Comparison of ENCODE assay signal across 9 cellular contexts in the genomic region with DNA sequence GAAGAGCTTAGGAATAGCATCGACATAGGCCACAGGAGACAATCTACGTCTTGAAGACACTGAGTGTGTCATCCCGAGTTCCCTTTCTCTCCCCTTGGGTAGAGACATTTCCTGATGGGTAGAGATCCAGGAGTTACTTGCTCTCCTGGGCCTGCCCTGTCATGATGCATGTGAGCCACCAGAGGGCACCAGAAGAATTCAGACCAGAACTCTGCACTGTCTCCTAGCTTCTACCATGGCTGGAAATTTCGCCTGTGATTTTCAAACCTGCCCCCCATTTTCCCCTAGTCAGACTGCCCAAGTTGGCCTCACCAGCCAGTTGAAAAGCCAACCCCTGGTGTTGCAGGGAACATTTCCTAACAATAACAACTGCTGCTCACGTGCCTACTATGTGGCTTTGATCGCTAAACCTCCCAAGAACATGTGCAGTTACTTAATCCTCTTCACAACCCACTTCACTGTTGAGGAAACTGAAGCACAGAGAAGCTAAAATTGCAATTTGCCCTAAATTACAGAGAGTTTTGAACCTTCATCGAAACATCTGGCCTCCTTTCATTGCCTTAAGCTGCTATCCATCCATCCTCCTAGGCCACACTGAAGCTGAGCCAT. TPM values are rescaled to one million over a fixed set of nuclear protein-coding genes. Genes with fewer than 3 reads are reported as not detected.
DNase-seq lines count a peak whose midpoint lies in the region; ATAC-seq, FAIRE-seq and TF ChIP-seq lines count a peak whose summit lies in the region.
"Had no signal": no experiment of that assay in that cellular context is flagged by ENCODE, and none has a peak within 500 bp of the region (broad histone marks: within the 10 kb centered on the region; RNA-seq: fewer than 3 reads in every experiment).

No MANE protein-coding gene starts in this region.

- no peak overlapping the region for H3K27ac ChIP-seq in GM12878 (ENCODE audit: control insufficient read depth, insufficient read depth)
- H3K27ac ChIP-seq: BLaER1 treated with 17β-estradiol and CSF1 and Interleukin-3, amounts not matched to agents 10 nM and 100 nM had no signal

- no peak overlapping the region for H3K9ac ChIP-seq in GM12878 (ENCODE audit: control insufficient read depth, insufficient read depth, low read length)

- H2AFZ ChIP-seq in GM12878 (ENCODE audit: control insufficient read depth, low read depth, low read length), result no peak overlapping the region

- H3K4me3 ChIP-seq in GM12878, result no peak overlapping the region
- H3K4me3 ChIP-seq: BLaER1 treated with 17β-estradiol and CSF1 and Interleukin-3, amounts not matched to agents 10 nM and 100 nM had no signal

- TF ChIP-seq EP300 in GM12878 (IDR thresholded peaks at IDR 0.05; ENCODE audit: borderline replicate concordance in 1 of 2, control insufficient read depth in 1 of 2, low read depth in 2 of 2, low read length in 2 of 2), result no peak

- TF ChIP-seq POLR2A in GM12878 (IDR thresholded peaks at IDR 0.05; ENCODE audit: low read depth, low read length), result no peak

- RAD21 ChIA-PET in GM12878 (lab: Charles Lee; ENCODE audit: unreplicated experiment), result interaction anchor here (0.6 to 6.2 kb wide), 9 partner anchors 12 to 292 kb away, joined by 3 to 32 read pairs (median 4); a partner anchor contains a TSS

- TF ChIP-seq CTCF in GM12878 (IDR thresholded peaks at IDR 0.05 in 2 of 3, conservative IDR thresholded peaks at IDR 0.05 in 1 of 3; ENCODE audit: control insufficient read depth in 2 of 3, extremely low read depth in 1 of 3, insufficient read depth in 1 of 3, low read depth in 3 of 3, low read length in 3 of 3), result peak; percentile 86 to 90 (median 88)

- no peaks in the 10 kb centered on the region for H3K36me3 ChIP-seq in GM12878 (ENCODE audit: control insufficient read depth in 2 of 2, insufficient read depth in 2 of 2, low read length in 1 of 2)
- H3K36me3 ChIP-seq: BLaER1 treated with 17β-estradiol and CSF1 and Interleukin-3, amounts not matched to agents 10 nM and 100 nM had no signal

- no peaks in the 10 kb centered on the region for H3K4me1 ChIP-seq in GM12878 (ENCODE audit: control insufficient read depth, insufficient read depth, low read length)

- no peaks in the 10 kb centered on the region for H3K79me2 ChIP-seq in GM12878 (ENCODE audit: control insufficient read depth, insufficient read depth, low read length)

- WGBS in GM12878 (ENCODE audit: insufficient coverage, insufficient replicate concordance, low lambda C conversion rate, missing lambda C conversion rate), result 21% methylated on average over 7 of the region's 7 CpGs

- no peaks in the 10 kb centered on the region; a peak in 1 of 4 replicates for H3K27me3 ChIP-seq in GM12878 (replicated peaks in 1 of 2; ENCODE audit: control insufficient read depth in 2 of 2, insufficient read depth in 2 of 2, low read length in 1 of 2)
- H3K27me3 ChIP-seq: BLaER1 treated with 17β-estradiol and CSF1 and Interleukin-3, amounts not matched to agents 10 nM and 100 nM had no signal

- SMC1A ChIA-PET in GM12878 (lab: Charles Lee; ENCODE audit: uncharacterized antibody, unreplicated experiment), result interaction anchor here (0.8 to 2.7 kb wide), 20 partner anchors 9 to 742 kb away, joined by 3 to 17 read pairs (median 4); no protein-coding TSS in a partner anchor

- in situ Hi-C loops in GM12878 (cut with MboI), result no loop called here

- no peaks in the 10 kb centered on the region for H4K20me1 ChIP-seq in GM12878 (ENCODE audit: control insufficient read depth, insufficient read depth)

- ATAC-seq in HG02571 (IDR thresholded peaks at IDR 0.05; ENCODE audit: unreplicated experiment), result peak; percentile 74
- peak; percentile 88 for ATAC-seq in GM12878

- POLR2A ChIA-PET in GM12878 (lab: Charles Lee), result interaction anchor here (1.4 kb wide), 1 partner anchor 117 kb away, joined by 3 read pairs; no protein-coding TSS in a partner anchor

- H3K9me3 ChIP-seq in GM12878 (replicated peaks; ENCODE audit: control insufficient read depth, insufficient read depth, low read length), result no peaks in the 10 kb centered on the region
- H3K9me3 ChIP-seq: BLaER1 treated with 17β-estradiol and CSF1 and Interleukin-3, amounts not matched to agents 10 nM and 100 nM had no signal

- no peak overlapping the region for H3K4me2 ChIP-seq in GM12878 (ENCODE audit: control insufficient read depth, insufficient read depth)

- intact Hi-C loops in GM12878 (cut with micrococcal nuclease; ENCODE audit: unreplicated experiment), result loop anchor here (1.0 to 10.0 kb wide), 2 partner anchors 139 to 278 kb away; no protein-coding TSS in a partner anchor

- peak; percentile 80 for TF ChIP-seq RAD21 in GM12878 (IDR thresholded peaks at IDR 0.05; ENCODE audit: insufficient read depth, low read depth, low read length)

- no TSS peak for BruUV-seq in GM12878 (replicated peaks; lab: Mats Ljungman, UMichigan)

- peak; percentile 94 for FAIRE-seq in GM12878 (lab: Jason Lieb, UNC)

- CTCF ChIA-PET in GM12878 (lab: Yijun Ruan, JAX), result interaction anchor here (0.6 to 7.1 kb wide), 42 partner anchors 9 to 742 kb away, joined by 3 to 59 read pairs (median 5); a partner anchor contains a TSS

- DNase-seq in NCI-H1417 (lab: John Stamatoyannopoulos, UW), result peak; percentile 40 to 78 (median 75)
- no peak for DNase-seq in NCI-H1417 treated with DMSO at 0.1 percent for 48 hours (lab: John Stamatoyannopoulos, UW)
- peak; percentile 72 for DNase-seq in NAMALWA (ENCODE audit: low spot score)
- peak in 3 of 5 donors; percentile 12 to 39 (median 34) for DNase-seq in T-helper 1 cell
- peak; percentile 17 for DNase-seq in GM12878 (ENCODE audit: low read depth, low spot score)
- peak; percentile 25 for DNase-seq in iPS DF 4.7 (ENCODE audit: extremely low read depth, low spot score)
- DNase-seq in stimulated activated CD4-positive, alpha-beta T cell treated with anti-CD3 and anti-CD28 coated beads, Interleukin-12 subunit alpha, Interleukin-12 subunit beta, amount 100 ng/mL, for 4 hours, result peak; percentile 44

TF ChIP-seq in GM12878, 131 proteins besides CTCF, POLR2A, EP300 and RAD21:
- no peak for TF ChIP-seq ZNF274 (IDR thresholded peaks at IDR 0.05; ENCODE audit: insufficient read depth, insufficient read length)
- no peak for TF ChIP-seq MYC (IDR thresholded peaks at IDR 0.05; ENCODE audit: insufficient read depth, insufficient read length, insufficient replicate concordance, low read length, severe bottlenecking)
- TF ChIP-seq CHD2 (IDR thresholded peaks at IDR 0.05; ENCODE audit: borderline replicate concordance, low read depth, low read length), result no peak
- peak; percentile 60; the same call in 1 of the 2 replicates for TF ChIP-seq YY1 (IDR thresholded peaks at IDR 0.05; ENCODE audit: low read depth, low read length)
- TF ChIP-seq BHLHE40 (IDR thresholded peaks at IDR 0.05; ENCODE audit: borderline replicate concordance in 1 of 2, low read depth in 2 of 2, low read length in 1 of 2), result peak in 1 of 2 experiments; percentile 55; a peak in 1 of 4 replicates
- TF ChIP-seq BCL11A (IDR thresholded peaks at IDR 0.05; ENCODE audit: low read depth, low read length), result no peak
- TF ChIP-seq ZNF207 (IDR thresholded peaks at IDR 0.05; ENCODE audit: borderline replicate concordance), result no peak
- no peak for TF ChIP-seq SMARCA5 (IDR thresholded peaks at IDR 0.05)
- 0 out of 2 replicates have a peak, but pooled peaks have one; percentile 35 for TF ChIP-seq LARP7 (IDR thresholded peaks at IDR 0.05)
- TF ChIP-seq CREM (IDR thresholded peaks at IDR 0.05; ENCODE audit: low read depth), result 0 out of 2 replicates have a peak, but pooled peaks have one; percentile 15
- TF ChIP-seq SMC3 (IDR thresholded peaks at IDR 0.05; ENCODE audit: borderline replicate concordance, low read length), result peak; percentile 79
- no peak for TF ChIP-seq CBX5 (IDR thresholded peaks at IDR 0.05; ENCODE audit: low read depth)
- TF ChIP-seq ESRRA (IDR thresholded peaks at IDR 0.05; ENCODE audit: low read length), result 0 out of 2 replicates have a peak, but pooled peaks have one; percentile 33
- 0 out of 2 replicates have a peak, but pooled peaks have one; percentile 24 for TF ChIP-seq FOXM1 (IDR thresholded peaks at IDR 0.05; ENCODE audit: low read depth, low read length)
- no peak for TF ChIP-seq RCOR1 (conservative IDR thresholded peaks at IDR 0.05; ENCODE audit: low read depth, low read length)
- no peak for TF ChIP-seq GABPA (IDR thresholded peaks at IDR 0.05; ENCODE audit: low read depth)
- TF ChIP-seq EGR1 (IDR thresholded peaks at IDR 0.05; ENCODE audit: borderline replicate concordance in 1 of 2, low read depth in 2 of 2, low read length in 2 of 2), result no peak

RNA-seq across cellular contexts. Expression of a gene that starts 47.2 kb away (rescaled TPM):
- total RNA-seq in GM12878 (2013; cell fraction: nucleolus; rRNA removed), result 240 TPM in 2 replicates
- total RNA-seq in GM12878 (2014; rRNA removed) (107 and 144 TPM in 2 replicates), GM12878 (2014; rRNA removed; fragmentation: Illumina TruSeq; extraction: Trizol) (209 and 214 TPM in 2 replicates), GM12878 (2021) (95.0 and 98.2 TPM in 2 replicates)
- polyA plus RNA-seq in GM12878 (2011; ENCODE audit: low read depth), result 58.0 TPM
- polyA plus RNA-seq in GM12878 (2011; rRNA removed) (184 and 255 TPM in 2 replicates), GM12878 (2014; fragmentation: Illumina TruSeq; extraction: Trizol) (156 and 209 TPM in 2 replicates), GM12878 (2014; fragmentation: Nextera tagmentation; extraction: Ambion mirVana) (100 to 1,000 TPM; 373 to 379 TPM), GM12878 (2014; rRNA removed) (144 and 167 TPM in 2 replicates), GM12878 (2016; fragmentation: Nextera tagmentation; extraction: Ambion mirVana) (100 to 1,000 TPM; 238 to 245 TPM)
- polyA plus RNA-seq in GM12878 (2011; cell fraction: cytosol; rRNA removed), result 48.1 and 85.2 TPM in 2 replicates
- 83.1 and 127 TPM in 2 replicates for polyA plus RNA-seq in GM12878 (2011; cell fraction: nucleus; rRNA removed)
- polyA plus RNA-seq in GM12878 (2012), result 122 and 153 TPM in 2 replicates
- polyA minus RNA-seq in GM12878 (2011; rRNA and poly(A)+ RNA removed), result 56.5 and 64.2 TPM in 2 replicates
- polyA minus RNA-seq in GM12878 (2011; cell fraction: cytosol; rRNA and poly(A)+ RNA removed), result 57.0 and 66.3 TPM in 2 replicates
- 32.2 and 50.2 TPM in 2 replicates for polyA minus RNA-seq in GM12878 (2011; cell fraction: nucleus; rRNA and poly(A)+ RNA removed)
